Comparison of ENCODE assay signal across 1 cellular context in the genomic region with DNA sequence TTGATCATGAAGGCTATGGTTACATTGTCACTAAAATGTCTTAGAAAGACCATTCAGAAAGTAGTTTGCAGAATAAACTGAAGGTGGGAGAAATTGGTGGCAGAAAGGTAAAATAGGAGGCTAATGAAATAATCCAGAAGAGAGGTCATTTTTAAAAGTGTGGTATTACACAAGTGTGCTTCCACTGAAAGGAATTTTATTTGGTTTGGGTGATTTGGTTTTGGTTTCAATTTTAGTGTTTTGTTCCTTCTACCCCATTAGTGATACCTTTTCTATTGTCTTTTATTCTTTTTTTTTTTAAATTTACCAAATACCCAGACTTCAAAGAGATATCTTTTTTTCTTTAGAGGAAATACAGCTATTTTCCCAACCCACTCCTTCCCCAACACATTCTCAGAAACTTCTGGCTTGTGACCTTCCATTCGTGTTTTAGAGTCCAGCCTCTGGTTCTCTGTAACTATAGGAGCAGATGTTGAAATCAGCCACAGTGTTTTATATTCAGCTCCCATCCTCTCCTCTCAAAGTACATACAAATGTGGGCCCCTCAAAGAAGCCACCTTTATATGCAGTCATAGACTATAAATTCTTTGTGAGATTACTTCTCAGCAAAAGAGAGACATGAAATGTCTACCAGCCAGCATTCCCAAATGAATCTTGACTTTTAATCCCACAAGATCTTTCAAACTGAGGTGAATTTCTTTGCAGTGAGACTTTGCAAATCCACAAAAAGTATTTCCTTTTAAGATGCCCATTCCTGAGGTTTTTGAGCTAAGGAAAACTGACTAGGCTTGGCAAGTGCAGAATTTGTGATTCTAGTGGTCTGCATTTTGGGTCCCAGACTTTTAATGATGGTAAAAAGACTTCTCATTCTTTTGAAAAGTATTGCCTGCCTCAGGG.
TF ChIP-seq lines count a peak whose summit lies in the region.

No MANE protein-coding gene starts in this region.

TF ChIP-seq in IMR-90, 13 proteins besides CTCF, POLR2A, EP300 and RAD21 (continued from another document):
- TF ChIP-seq, protein P1, sequence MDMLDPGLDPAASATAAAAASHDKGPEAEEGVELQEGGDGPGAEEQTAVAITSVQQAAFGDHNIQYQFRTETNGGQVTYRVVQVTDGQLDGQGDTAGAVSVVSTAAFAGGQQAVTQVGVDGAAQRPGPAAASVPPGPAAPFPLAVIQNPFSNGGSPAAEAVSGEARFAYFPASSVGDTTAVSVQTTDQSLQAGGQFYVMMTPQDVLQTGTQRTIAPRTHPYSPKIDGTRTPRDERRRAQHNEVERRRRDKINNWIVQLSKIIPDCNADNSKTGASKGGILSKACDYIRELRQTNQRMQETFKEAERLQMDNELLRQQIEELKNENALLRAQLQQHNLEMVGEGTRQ (IDR thresholded peaks at IDR 0.05; ENCODE audit: low read depth, low read length) = no peak
- TF ChIP-seq BHLHE40 (IDR thresholded peaks at IDR 0.05; ENCODE audit: low read depth, low read length) = no peak
- TF ChIP-seq MAZ (IDR thresholded peaks at IDR 0.05; ENCODE audit: borderline replicate concordance, low read depth, low read length) = no peak
- TF ChIP-seq, protein P2, sequence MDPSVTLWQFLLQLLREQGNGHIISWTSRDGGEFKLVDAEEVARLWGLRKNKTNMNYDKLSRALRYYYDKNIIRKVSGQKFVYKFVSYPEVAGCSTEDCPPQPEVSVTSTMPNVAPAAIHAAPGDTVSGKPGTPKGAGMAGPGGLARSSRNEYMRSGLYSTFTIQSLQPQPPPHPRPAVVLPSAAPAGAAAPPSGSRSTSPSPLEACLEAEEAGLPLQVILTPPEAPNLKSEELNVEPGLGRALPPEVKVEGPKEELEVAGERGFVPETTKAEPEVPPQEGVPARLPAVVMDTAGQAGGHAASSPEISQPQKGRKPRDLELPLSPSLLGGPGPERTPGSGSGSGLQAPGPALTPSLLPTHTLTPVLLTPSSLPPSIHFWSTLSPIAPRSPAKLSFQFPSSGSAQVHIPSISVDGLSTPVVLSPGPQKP (IDR thresholded peaks at IDR 0.05; ENCODE audit: borderline replicate concordance, low read depth, low read length) = no peak
